In genomic region chr3:38133209-38133556, GRCh38 we compare ENCODE assay signal across 18 cellular contexts. TPM values are rescaled to one million over a fixed set of nuclear protein-coding genes. Genes with fewer than 3 reads are reported as not detected.
DNase-seq lines count a peak whose midpoint lies in the region; ATAC-seq and TF ChIP-seq lines count a peak whose summit lies in the region.
"Had no signal": no experiment of that assay in that cellular context is flagged by ENCODE, and none has a peak within 500 bp of the region (broad histone marks: within the 10 kb centered on the region; RNA-seq: fewer than 3 reads in every experiment).

No MANE protein-coding gene starts in this region.

- BruUV-seq in HCT116 (replicated peaks; lab: Mats Ljungman, UMichigan), result no TSS peak

- 22% methylated on average over 3 of the region's 3 CpGs for WGBS in right lobe of liver (ENCODE audit: insufficient coverage, low coverage, low lambda C conversion rate, missing lambda C conversion rate)
- WGBS in spleen, 5 donors, result 76 to 91% (median 84%) methylated on average over 3 of the region's 3 CpGs

- peaks cover 12% of the 10 kb centered on the region for H3K79me2 ChIP-seq in HCT116 (ENCODE audit: insufficient read depth, low read length)

- RAD21 ChIA-PET in HCT116 (lab: Charles Lee; ENCODE audit: low non-redundant PET in 1 of 2, low total read pairs in 2 of 2, uncharacterized antibody in 2 of 2, unreplicated experiment in 2 of 2), result no interaction called here

- POLR2A ChIA-PET in HCT116 (lab: Charles Lee), result no interaction called here
- POLR2A ChIA-PET in activated CD8-positive, alpha-beta T cell treated with anti-CD3 and anti-CD28 coated beads for 36 hours (lab: Charles Lee), result interaction anchor here (0.8 to 1.6 kb wide), 2 partner anchors 15 to 16 kb away, joined by 4 to 5 read pairs; no protein-coding TSS in a partner anchor
- POLR2A ChIA-PET in GM10248 (lab: Yijun Ruan, JAX), result no interaction called here

- H3K4me1 ChIP-seq in HCT116 (ENCODE audit: control insufficient read depth in 1 of 2, insufficient read depth in 2 of 2, low read length in 2 of 2) (peaks cover 28 to 42% of the 10 kb centered on the region in 2 experiments), right lobe of liver (peaks cover 0 to 83% (median 34%) of the 10 kb centered on the region in 4 donors), spleen (peaks cover 21 to 87% (median 50%) of the 10 kb centered on the region in 6 donors)

- no peaks in the 10 kb centered on the region for H3K9me3 Mint-ChIP-seq in activated CD8-positive, alpha-beta T cell treated with anti-CD3 and anti-CD28 coated beads for 36 hours
- H3K9me3 Mint-ChIP-seq in stimulated activated effector memory CD8-positive, alpha-beta T cell treated with anti-CD3 and anti-CD28 coated beads, Interleukin-12 subunit alpha, Interleukin-12 subunit beta, amount 100 ng/mL, for 72 hours, result no peaks in the 10 kb centered on the region

- H3K4me1 Mint-ChIP-seq in activated CD8-positive, alpha-beta T cell treated with anti-CD3 and anti-CD28 coated beads for 36 hours (ENCODE audit: low read depth), result peaks cover 37% of the 10 kb centered on the region
- peaks cover 48% of the 10 kb centered on the region for H3K4me1 Mint-ChIP-seq in stimulated activated effector memory CD8-positive, alpha-beta T cell treated with anti-CD3 and anti-CD28 coated beads, Interleukin-12 subunit alpha, Interleukin-12 subunit beta, amount 100 ng/mL, for 72 hours

- no peaks in the 10 kb centered on the region for H3K27me3 Mint-ChIP-seq in activated CD8-positive, alpha-beta T cell treated with anti-CD3 and anti-CD28 coated beads for 36 hours

- H3K9me3 ChIP-seq in HCT116 (ENCODE audit: control insufficient read depth in 1 of 2, insufficient read depth in 1 of 2, low read depth in 1 of 2, low read length in 2 of 2) (no peaks in the 10 kb centered on the region), right lobe of liver (no peaks in the 10 kb centered on the region), spleen (no peaks in the 10 kb centered on the region)
- H3K9me3 ChIP-seq: BLaER1, heart right ventricle, tibial artery had no signal

- H3K27ac ChIP-seq in HCT116 (ENCODE audit: low read depth, low read length), result peak overlapping the region; percentile 47; the same call in 1 of the 2 replicates
- peak overlapping the region; percentile 49 to 90 (median 76) for H3K27ac ChIP-seq in right lobe of liver
- no peak overlapping the region for H3K27ac ChIP-seq in spleen
- H3K27ac ChIP-seq: BLaER1, heart right ventricle, KMS-11, tibial artery had no signal

- peak overlapping the region; percentile 23 for H3K9ac ChIP-seq in HCT116 (ENCODE audit: low read length)
- H3K9ac ChIP-seq: BLaER1, KMS-11 had no signal

- H3K36me3 Mint-ChIP-seq in activated CD8-positive, alpha-beta T cell treated with anti-CD3 and anti-CD28 coated beads for 36 hours (ENCODE audit: low read depth), result peaks cover 50% of the 10 kb centered on the region
- peaks cover 87% of the 10 kb centered on the region for H3K36me3 Mint-ChIP-seq in stimulated activated effector memory CD8-positive, alpha-beta T cell treated with anti-CD3 and anti-CD28 coated beads, Interleukin-12 subunit alpha, Interleukin-12 subunit beta, amount 100 ng/mL, for 72 hours

- peak overlapping the region in 1 of 2 experiments; percentile 40; a peak in 2 of 4 replicates for H3K4me3 ChIP-seq in HCT116 (replicated peaks in 1 of 2; ENCODE audit: low read depth in 1 of 2, low read length in 2 of 2)
- peak overlapping the region in 2 of 3 donors; percentile 35 to 44 for H3K4me3 ChIP-seq in right lobe of liver
- H3K4me3 ChIP-seq in spleen, result no peak overlapping the region
- H3K4me3 ChIP-seq: BLaER1, heart right ventricle, tibial artery had no signal

- no peak for TF ChIP-seq RAD21 in HCT116 (IDR thresholded peaks at IDR 0.05; ENCODE audit: low read depth)

- no peak overlapping the region for H3K4me3 Mint-ChIP-seq in activated CD8-positive, alpha-beta T cell treated with anti-CD3 and anti-CD28 coated beads for 36 hours
- H3K4me3 Mint-ChIP-seq in stimulated activated effector memory CD8-positive, alpha-beta T cell treated with anti-CD3 and anti-CD28 coated beads, Interleukin-12 subunit alpha, Interleukin-12 subunit beta, amount 100 ng/mL, for 72 hours, result no peak overlapping the region

- peak overlapping the region; percentile 78 for H3K4me2 ChIP-seq in HCT116 (ENCODE audit: low read length)
- H3K4me2 ChIP-seq: BLaER1, KMS-11 had no signal

- peak overlapping the region; percentile 43 for H3K27ac Mint-ChIP-seq in activated CD8-positive, alpha-beta T cell treated with anti-CD3 and anti-CD28 coated beads for 36 hours
- peak overlapping the region; percentile 43 for H3K27ac Mint-ChIP-seq in stimulated activated effector memory CD8-positive, alpha-beta T cell treated with anti-CD3 and anti-CD28 coated beads, Interleukin-12 subunit alpha, Interleukin-12 subunit beta, amount 100 ng/mL, for 72 hours

- H3K9me2 ChIP-seq in HCT116 (ENCODE audit: insufficient read depth), result no peaks in the 10 kb centered on the region

- H4K20me1 ChIP-seq in HCT116 (ENCODE audit: insufficient read depth), result no peaks in the 10 kb centered on the region

- TF ChIP-seq POLR2A in HCT116 (IDR thresholded peaks at IDR 0.05; ENCODE audit: borderline replicate concordance, extremely low read depth, insufficient read depth, insufficient read length) (no peak), right lobe of liver (IDR thresholded peaks at IDR 0.05) (no peak), spleen (IDR thresholded peaks at IDR 0.05) (no peak)

- H2AFZ ChIP-seq in HCT116 (ENCODE audit: low read depth, low read length, poor library complexity, severe bottlenecking), result no peak overlapping the region

- CTCF ChIA-PET in HCT116 (lab: Charles Lee), result interaction anchor here (0.8 to 1.3 kb wide), 4 partner anchors 130 to 242 kb away, joined by 3 to 4 read pairs (median 3); partner anchors contain the start of gene XYLB
- CTCF ChIA-PET in activated CD8-positive, alpha-beta T cell treated with anti-CD3 and anti-CD28 coated beads for 36 hours (lab: Charles Lee), result interaction anchor here (1.2 to 1.7 kb wide), 2 partner anchors 32 to 158 kb away, joined by 3 to 5 read pairs; partner anchors contain the start of gene OXSR1
- CTCF ChIA-PET in GM10248 (lab: Yijun Ruan, JAX), result interaction anchor here (1.1 to 7.3 kb wide), 3 partner anchors 9 to 136 kb away, joined by 3 to 71 read pairs (median 4); no protein-coding TSS in a partner anchor

- TF ChIP-seq CTCF in HCT116 (IDR thresholded peaks at IDR 0.05 in 2 of 3, conservative IDR thresholded peaks at IDR 0.05 in 1 of 3; ENCODE audit: borderline replicate concordance in 1 of 3, insufficient read depth in 1 of 3, low read depth in 2 of 3, low read length in 2 of 3) (no peak), right lobe of liver (IDR thresholded peaks at IDR 0.05) (no peak), spleen (IDR thresholded peaks at IDR 0.05 in 8 of 11, conservative IDR thresholded peaks at IDR 0.05 in 3 of 11) (no peak), GM10248 (IDR thresholded peaks at IDR 0.05; ENCODE audit: control extremely low read depth, extremely low read depth, low read depth, missing control alignments) (no peak)
- TF ChIP-seq CTCF in activated CD8-positive, alpha-beta T cell treated with anti-CD3 and anti-CD28 coated beads for 36 hours (IDR thresholded peaks at IDR 0.05), result no peak

- intact Hi-C loops in HCT116 (cut with micrococcal nuclease) (loop anchor here (5.0 to 10.0 kb wide), 4 partner anchors 114 to 349 kb away; partner anchors contain the start of genes ACVR2B and XYLB), right lobe of liver (cut with DNase I) (no loop called here), spleen (cut with DNase I; ENCODE audit: low total_unique reads) (no loop called here)
- intact Hi-C loops in activated CD8-positive, alpha-beta T cell treated with anti-CD3 and anti-CD28 coated beads for 36 hours (cut with micrococcal nuclease), result loop anchor here (10.0 kb wide), 1 partner anchor 212 kb away; the partner anchor contains the start of gene XYLB

- DNase-seq in HCT116 (ENCODE audit: low read depth, low spot score) (no peak), right lobe of liver (no peak), DMS53 (lab: John Stamatoyannopoulos, UW) (no peak), spleen (no peak), GM10248 (ENCODE audit: extremely low spot score) (no peak)
- no peak for DNase-seq in activated CD8-positive, alpha-beta T cell treated with anti-CD3 and anti-CD28 coated beads for 36 hours
- no peak for DNase-seq in stimulated activated effector memory CD8-positive, alpha-beta T cell treated with anti-CD3 and anti-CD28 coated beads, Interleukin-12 subunit alpha, Interleukin-12 subunit beta, amount 100 ng/mL, for 72 hours (ENCODE audit: low spot score in 2 of 2)
- DNase-seq in activated CD8-positive, alpha-beta memory T cell treated with anti-CD3 and anti-CD28 coated beads, Interleukin-2, amount 50 U/mL, for 4 hours, result no peak
- DNase-seq: DND-41; heart right ventricle; NCI-H1417; NCI-H2171 treated with DMSO at 0.1 percent for 48 hours; NCI-H82; stimulated activated CD4-positive, alpha-beta T cell treated with anti-CD3 and anti-CD28 coated beads, Interleukin-4, amount 100 ng/mL, for 4 hours had no signal

- ATAC-seq in HCT116 (no peak), right lobe of liver (no peak)
- no peak for ATAC-seq in activated CD8-positive, alpha-beta T cell treated with anti-CD3 and anti-CD28 coated beads for 36 hours
- no peak for ATAC-seq in stimulated activated effector memory CD8-positive, alpha-beta T cell treated with anti-CD3 and anti-CD28 coated beads, Interleukin-12 subunit alpha, Interleukin-12 subunit beta, amount 100 ng/mL, for 72 hours
- ATAC-seq: activated CD4-positive, CD25-positive, alpha-beta regulatory T cell treated with anti-CD3 and anti-CD28 coated beads, Interleukin-2, amount 50 U/mL, for 24 hours; heart right ventricle had no signal

- peaks cover 15 to 16% of the 10 kb centered on the region in 2 experiments; a peak in 2 of 4 replicates for H3K36me3 ChIP-seq in HCT116 (ENCODE audit: control insufficient read depth in 1 of 2, insufficient read depth in 2 of 2, low read length in 2 of 2)
- H3K36me3 ChIP-seq in right lobe of liver, result peaks cover 0 to 58% (median 25%) of the 10 kb centered on the region in 4 donors
- peaks cover 3 to 71% (median 63%) of the 10 kb centered on the region in 6 donors for H3K36me3 ChIP-seq in spleen

- H3K27me3 ChIP-seq in HCT116 (ENCODE audit: insufficient read depth, low read length) (no peaks in the 10 kb centered on the region), right lobe of liver (no peaks in the 10 kb centered on the region), spleen (replicated peaks in 1 of 7) (no peaks in the 10 kb centered on the region)
- H3K27me3 ChIP-seq: BLaER1, heart right ventricle, tibial artery had no signal

RNA-seq across cellular contexts. Expression of gene ACAA1, which starts 3.7 kb away (rescaled TPM):
- total RNA-seq in HCT116 (2021; ENCODE audit: unreplicated experiment) (49.0 TPM), right lobe of liver (100 to 1,000 TPM; 192 to 441 (median 309) TPM), spleen (100 to 1,000 TPM in 2 of 7 donors, 10 to 100 TPM in 5; 77.5 to 120 (median 88.0) TPM)
- 44.2 and 46.8 TPM in 2 replicates for polyA plus RNA-seq in HCT116 (2012)
- total RNA-seq in activated CD8-positive, alpha-beta T cell treated with anti-CD3 and anti-CD28 coated beads for 36 hours, result 10 to 100 TPM; 70.1 to 72.0 TPM
- polyA plus RNA-seq in spleen, result 10 to 100 TPM; 68.4 to 79.3 (median 73.9) TPM

RNA-seq across cellular contexts. Expression of gene MYD88, which starts 5.3 kb away (rescaled TPM):
- 14.8 TPM for total RNA-seq in HCT116 (2021; ENCODE audit: unreplicated experiment)
- polyA plus RNA-seq in HCT116 (2012), result 14.3 and 14.4 TPM in 2 replicates
- total RNA-seq in activated CD8-positive, alpha-beta T cell treated with anti-CD3 and anti-CD28 coated beads for 36 hours, result 10 to 100 TPM; 29.3 to 31.8 TPM
- 10 to 100 TPM; 24.3 to 57.3 (median 37.0) TPM for total RNA-seq in right lobe of liver
- total RNA-seq in spleen, result 100 to 1,000 TPM in 2 of 7 donors, 10 to 100 TPM in 5; 69.8 to 146 (median 90.9) TPM
- polyA plus RNA-seq in spleen, result 10 to 100 TPM; 38.8 to 53.3 (median 41.1) TPM

RNA-seq across cellular contexts. Expression of gene OXSR1, which starts 32.2 kb away (rescaled TPM):
- total RNA-seq in HCT116 (2021; ENCODE audit: unreplicated experiment) (35.1 TPM), right lobe of liver (10 to 100 TPM; 12.0 to 20.3 (median 15.2) TPM), spleen (10 to 100 TPM; 28.6 to 45.0 (median 33.4) TPM)
- polyA plus RNA-seq in HCT116 (2012), result 16.8 and 18.9 TPM in 2 replicates
- total RNA-seq in activated CD8-positive, alpha-beta T cell treated with anti-CD3 and anti-CD28 coated beads for 36 hours, result 10 to 100 TPM; 56.5 to 57.9 TPM
- polyA plus RNA-seq in spleen, result 10 to 100 TPM in 1 of 3 donors, 1 to 10 TPM in 2; 9.3 to 12.4 (median 9.7) TPM

Comparison
In these comparisons a context has a peak if more than half of its experiments do, and no peak if none do; other contexts are left out.
1. H3K27ac ChIP-seq: peak in HCT116 (single experiment) and right lobe of liver (3 of 3); none in spleen (0 of 8).
2. H3K4me3 ChIP-seq: peak in right lobe of liver (2 of 3); none in spleen (0 of 8).
3. intact Hi-C loops: an anchor here in HCT116 (5.0 to 10.0 kb wide) and activated CD8-positive, alpha-beta T cell treated with anti-CD3 and anti-CD28 coated beads for 36 hours (10.0 kb wide); none called in right lobe of liver and spleen.